Comparison of ENCODE assay signal across 12 cellular contexts in genomic region chr3:111980716-111981456, GRCh38. TPM values are rescaled to one million over a fixed set of nuclear protein-coding genes. Genes with fewer than 3 reads are reported as not detected.
A peak's percentile ranks its signal among the peaks of the same experiment; 100 is the strongest.
DNase-seq lines count a peak whose midpoint lies in the region; ATAC-seq and TF ChIP-seq lines count a peak whose summit lies in the region.
"Had no signal": no experiment of that assay in that cellular context is flagged by ENCODE, and none has a peak within 500 bp of the region (broad histone marks: within the 10 kb centered on the region; RNA-seq: fewer than 3 reads in every experiment).

No MANE protein-coding gene starts in this region.

- no peak for TF ChIP-seq POLR2A in NB4 (IDR thresholded peaks at IDR 0.05; ENCODE audit: extremely low read depth, insufficient read length)

- TF ChIP-seq CTCF in NB4 (IDR thresholded peaks at IDR 0.05; ENCODE audit: low read depth, low read length) (no peak), nephron (IDR thresholded peaks at IDR 0.05; ENCODE audit: unreplicated experiment in 3 of 3) (no peak)

- H3K9me3 Mint-ChIP-seq in activated naive CD8-positive, alpha-beta T cell treated with anti-CD3 and anti-CD28 coated beads for 36 hours: no peaks in the 10 kb centered on the region
- H3K9me3 Mint-ChIP-seq in nephron: no peaks in the 10 kb centered on the region

- H3K4me3 Mint-ChIP-seq in activated naive CD8-positive, alpha-beta T cell treated with anti-CD3 and anti-CD28 coated beads for 36 hours: peak overlapping the region; percentile 86
- peak overlapping the region; percentile 90 to 95 (median 94) for H3K4me3 Mint-ChIP-seq in nephron

- no peak overlapping the region for H3K27ac ChIP-seq in BLaER1

- H3K4me3 ChIP-seq in BLaER1: peak overlapping the region; percentile 8; the same call in 1 of the 2 replicates
- H3K4me3 ChIP-seq in NB4 (ENCODE audit: low read depth, low read length): peak overlapping the region; percentile 80

- peaks cover 54% of the 10 kb centered on the region for H3K4me1 Mint-ChIP-seq in activated naive CD8-positive, alpha-beta T cell treated with anti-CD3 and anti-CD28 coated beads for 36 hours
- H3K4me1 Mint-ChIP-seq in nephron: peaks cover 29% of the 10 kb centered on the region

- peaks cover 24% of the 10 kb centered on the region for H3K4me1 ChIP-seq in BLaER1

- peak; percentile 20 for DNase-seq in NB4 (ENCODE audit: low read depth)
- no peak for DNase-seq in activated naive CD8-positive, alpha-beta T cell treated with anti-CD3 and anti-CD28 coated beads for 36 hours
- no peak for DNase-seq in HPDE6-E6E7 (ENCODE audit: extremely low spot score)
- DNase-seq: DMS 273 treated with DMSO at 0.1 percent for 48 hours, NCI-H345 had no signal

- H3K4me2 ChIP-seq in BLaER1: peak overlapping the region; percentile 83

- no peak overlapping the region for H3K9ac ChIP-seq in BLaER1

- peaks cover 40% of the 10 kb centered on the region for H4K20me1 ChIP-seq in BLaER1

- no peak for ATAC-seq in GM21515 (IDR thresholded peaks at IDR 0.05; ENCODE audit: unreplicated experiment)
- ATAC-seq in GM18867 (IDR thresholded peaks at IDR 0.05; ENCODE audit: unreplicated experiment): no peak
- no peak for ATAC-seq in HG02840 (IDR thresholded peaks at IDR 0.05; ENCODE audit: low FRiP score, unreplicated experiment)

- H3K9me3 ChIP-seq in BLaER1: no peaks in the 10 kb centered on the region

- H3K27ac Mint-ChIP-seq in activated naive CD8-positive, alpha-beta T cell treated with anti-CD3 and anti-CD28 coated beads for 36 hours: peak overlapping the region; percentile 49
- peak overlapping the region in 1 of 3 experiments; percentile 47 for H3K27ac Mint-ChIP-seq in nephron

- H3K36me3 ChIP-seq in BLaER1: peaks cover 22% of the 10 kb centered on the region; the same call in 1 of the 2 replicates

- H3K36me3 Mint-ChIP-seq in activated naive CD8-positive, alpha-beta T cell treated with anti-CD3 and anti-CD28 coated beads for 36 hours: peaks cover 31% of the 10 kb centered on the region
- peaks cover 25% of the 10 kb centered on the region for H3K36me3 Mint-ChIP-seq in nephron (ENCODE audit: low read depth)

- H3K27me3 ChIP-seq in BLaER1: no peaks in the 10 kb centered on the region

- H3K27me3 Mint-ChIP-seq in activated naive CD8-positive, alpha-beta T cell treated with anti-CD3 and anti-CD28 coated beads for 36 hours: no peaks in the 10 kb centered on the region
- H3K27me3 Mint-ChIP-seq in nephron (ENCODE audit: low read depth): no peaks in the 10 kb centered on the region

RNA-seq across cellular contexts. Expression of gene ABHD10, which starts 2.1 kb away (rescaled TPM):
- total RNA-seq in activated naive CD8-positive, alpha-beta T cell treated with anti-CD3 and anti-CD28 coated beads for 36 hours: 10 to 100 TPM; 56.2 to 57.8 TPM

RNA-seq across cellular contexts. Expression of gene TAGLN3, which starts 17.8 kb away (rescaled TPM):
- under 1 TPM; 0.31 to 0.48 TPM for total RNA-seq in activated naive CD8-positive, alpha-beta T cell treated with anti-CD3 and anti-CD28 coated beads for 36 hours
- total RNA-seq: fibroblast of villous mesenchyme, mononuclear cell had no signal

RNA-seq across cellular contexts. Expression of gene TMPRSS7, which starts 53.6 kb away (rescaled TPM):
- total RNA-seq in activated naive CD8-positive, alpha-beta T cell treated with anti-CD3 and anti-CD28 coated beads for 36 hours: not detected
- total RNA-seq: fibroblast of villous mesenchyme, mononuclear cell had no signal
